8 cellular contexts compared by ENCODE assay signal in genomic region chr16:67942200-67942509, GRCh38. TPM values are rescaled to one million over a fixed set of nuclear protein-coding genes. Genes with fewer than 3 reads are reported as not detected.
A peak's percentile ranks its signal among the peaks of the same experiment; 100 is the strongest.
DNase-seq lines count a peak whose midpoint lies in the region; ATAC-seq and TF ChIP-seq lines count a peak whose summit lies in the region.

No MANE protein-coding gene starts in this region.

- no peaks in the 10 kb centered on the region for H3K9me2 ChIP-seq in PC-9 (ENCODE audit: insufficient read depth)

- DNase-seq in AG09309 (ENCODE audit: low read depth) (no peak), GM13977 (ENCODE audit: low spot score) (peak; percentile 77), PC-9 (peak in 1 of 2 experiments; percentile 38), body of pancreas (peak in 1 of 4 donors; percentile 52), kidney tubule cell (ENCODE audit: low spot score) (peak; percentile 43), tibial nerve (ENCODE audit: low spot score in 2 of 2) (no peak)

- POLR2A ChIA-PET in PC-9 (lab: Charles Lee; ENCODE audit: unreplicated experiment) = interaction anchor here (0.6 kb wide), 1 partner anchor 222 kb away, joined by 4 read pairs; no protein-coding TSS in a partner anchor

- TF ChIP-seq EP300 in tibial nerve (IDR thresholded peaks at IDR 0.05) = no peak

- peaks cover 3% of the 10 kb centered on the region for H3K79me2 ChIP-seq in PC-9 (ENCODE audit: low read depth)

- no peak overlapping the region for H3K4me2 ChIP-seq in PC-9

- peaks cover 14% of the 10 kb centered on the region for H4K20me1 ChIP-seq in PC-9 (ENCODE audit: insufficient read depth)

- 87% methylated on average over 6 of the region's 6 CpGs; no CpG with 5 or more reads in 1 of the 2 donors for WGBS in body of pancreas, 2 donors
- WGBS in tibial nerve, 2 donors = 75 to 89% methylated on average over 4 to 5 of the region's 6 CpGs

- H3K9me3 ChIP-seq in PC-9 (ENCODE audit: insufficient read depth, low read depth) = no peaks in the 10 kb centered on the region
- H3K9me3 ChIP-seq in body of pancreas = no peaks in the 10 kb centered on the region
- no peaks in the 10 kb centered on the region for H3K9me3 ChIP-seq in tibial nerve

- H3K27ac ChIP-seq in PC-9 (no peak overlapping the region), body of pancreas (no peak overlapping the region), tibial nerve (peak overlapping the region in 3 of 4 donors; percentile 73 to 90 (median 84))

- H2AFZ ChIP-seq in PC-9 = no peak overlapping the region

- intact Hi-C loops in PC-9 (cut with micrococcal nuclease; ENCODE audit: unreplicated experiment) (loop anchor here (10.0 kb wide), 1 partner anchor 103 kb away; no protein-coding TSS in a partner anchor), body of pancreas (cut with DNase I) (no loop called here)

- peaks cover 20% of the 10 kb centered on the region for H3F3A ChIP-seq in PC-9 (ENCODE audit: insufficient read depth, low read depth)

- TF ChIP-seq CTCF in AG09309 (IDR thresholded peaks at IDR 0.05; ENCODE audit: control insufficient read depth, insufficient read depth, low read depth, low read length, missing control alignments) = peak; percentile 77
- TF ChIP-seq CTCF in GM13977 (IDR thresholded peaks at IDR 0.05; ENCODE audit: extremely low read depth, insufficient read depth, missing control alignments) = peak; percentile 72
- TF ChIP-seq CTCF in PC-9 (conservative IDR thresholded peaks at IDR 0.05) = peak; percentile 76
- peak; percentile 53 to 63 (median 60) for TF ChIP-seq CTCF in body of pancreas (IDR thresholded peaks at IDR 0.05)
- TF ChIP-seq CTCF in tibial nerve (IDR thresholded peaks at IDR 0.05) = peak; percentile 39 to 70 (median 60)

- H3K27me3 ChIP-seq in PC-9 (ENCODE audit: insufficient read depth, low read depth) = no peaks in the 10 kb centered on the region
- no peaks in the 10 kb centered on the region for H3K27me3 ChIP-seq in body of pancreas
- H3K27me3 ChIP-seq in tibial nerve = no peaks in the 10 kb centered on the region

- BruUV-seq in PC-9 (replicated peaks; lab: Mats Ljungman, UMichigan) = no TSS peak

- H3K36me3 ChIP-seq in PC-9 (ENCODE audit: low read depth) = no peaks in the 10 kb centered on the region
- H3K36me3 ChIP-seq in body of pancreas (replicated peaks in 1 of 2; ENCODE audit: insufficient read depth in 1 of 2, low read depth in 2 of 2) = peaks cover 0 to 4% of the 10 kb centered on the region in 2 donors
- H3K36me3 ChIP-seq in tibial nerve = peaks cover 4 to 68% (median 10%) of the 10 kb centered on the region in 3 donors

- CTCF ChIA-PET in PC-9 (lab: Charles Lee) = no interaction called here

- H3K4me3 ChIP-seq in AG09309 (ENCODE audit: control insufficient read depth, low read depth, low read length) (no peak overlapping the region), PC-9 (no peak overlapping the region), body of pancreas (no peak overlapping the region), tibial nerve (no peak overlapping the region)

- in situ Hi-C loops in GM13977 (cut with MboI; ENCODE audit: low pct_unique_long_range_greater_than_20kb, low sequenced_read_pairs, unreplicated experiment) = no loop called here

- H3K4me1 ChIP-seq in PC-9 (replicated peaks; ENCODE audit: insufficient read depth) (peaks cover 3% of the 10 kb centered on the region; the same call in 1 of the 2 replicates), body of pancreas (peaks cover 16% of the 10 kb centered on the region), tibial nerve (peaks cover 0 to 71% (median 35%) of the 10 kb centered on the region in 4 donors)

- ATAC-seq in body of pancreas (peak; percentile 51), HG03095 (IDR thresholded peaks at IDR 0.05; ENCODE audit: unreplicated experiment) (no peak), GM18502 (IDR thresholded peaks at IDR 0.05; ENCODE audit: poor library complexity, unreplicated experiment) (no peak)

- no peak for TF ChIP-seq POLR2A in body of pancreas (IDR thresholded peaks at IDR 0.05)
- no peak for TF ChIP-seq POLR2A in tibial nerve (IDR thresholded peaks at IDR 0.05)

RNA-seq across cellular contexts. Expression of gene LCAT, which starts 1.8 kb away (rescaled TPM):
- total RNA-seq in PC-9 (2021) = 10.0 and 11.9 TPM in 2 replicates
- 10 to 100 TPM in 1 of 2 donors, 1 to 10 TPM in 1; 7.5 to 17.8 TPM for total RNA-seq in body of pancreas
- 10 to 100 TPM; 17.9 to 43.9 (median 26.8) TPM for total RNA-seq in tibial nerve

RNA-seq across cellular contexts. Expression of gene PSMB10, which starts 5.5 kb away (rescaled TPM):
- total RNA-seq in PC-9 (2021) (39.5 and 56.2 TPM in 2 replicates), body of pancreas (10 to 100 TPM; 16.2 to 26.7 TPM), tibial nerve (10 to 100 TPM; 22.9 to 57.6 (median 39.4) TPM)

RNA-seq across cellular contexts. Expression of gene CTRL, which starts 10.5 kb away (rescaled TPM):
- total RNA-seq in PC-9 (2021) = 1.3 and 1.7 TPM in 2 replicates
- 1,000 to 10,000 TPM in 1 of 2 donors, 100 to 1,000 TPM in 1; 286 to 1,726 TPM for total RNA-seq in body of pancreas
- 1 to 10 TPM in 3 of 4 donors, under 1 TPM in 1; 0.87 to 3.6 (median 1.6) TPM for total RNA-seq in tibial nerve

RNA-seq across cellular contexts. Expression of gene SLC12A4, which starts 26.3 kb away (rescaled TPM):
- total RNA-seq in PC-9 (2021) = 24.2 and 27.0 TPM in 2 replicates
- 10 to 100 TPM; 23.3 to 61.3 TPM for total RNA-seq in body of pancreas
- total RNA-seq in tibial nerve = 100 to 1,000 TPM in 2 of 4 donors, 10 to 100 TPM in 2; 82.0 to 127 (median 101) TPM

RNA-seq across cellular contexts. Expression of gene DPEP3, which starts 38.1 kb away (rescaled TPM):
- total RNA-seq in PC-9 (2021) (not detected in 2 replicates), body of pancreas (not detected), tibial nerve (under 1 TPM in 1 of 4 donors, not detected in 3; 0.66 TPM)

Comparison
In these comparisons a context has a peak if more than half of its experiments do, and no peak if none do; other contexts are left out.
1. DNase-seq: peak in GM13977 (single experiment) and kidney tubule cell (single experiment); none in AG09309 (single experiment) and tibial nerve (0 of 2).
2. H3K27ac ChIP-seq: peak in tibial nerve (3 of 4); none in PC-9 (single experiment) and body of pancreas (0 of 4).
3. RNA of gene CTRL, which starts 10.5 kb away (total RNA-seq): 286 to 1,726 TPM in body of pancreas; 0.87 to 3.6 TPM in tibial nerve and 1.3 to 1.7 TPM in PC-9; every median in the first group is over 10 times any median in the second.
4. Peak in every context shown above with its lines, with median percentiles within 50 percentile points of each other: CTCF ChIP-seq.